Comparison of ENCODE assay signal across 21 cellular contexts in genomic region chr16:56408379-56409098, GRCh38. TPM values are rescaled to one million over a fixed set of nuclear protein-coding genes. Genes with fewer than 3 reads are reported as not detected.
DNase-seq lines count a peak whose midpoint lies in the region; ATAC-seq and TF ChIP-seq lines count a peak whose summit lies in the region.
"Had no signal": no experiment of that assay in that cellular context is flagged by ENCODE, and none has a peak within 500 bp of the region (broad histone marks: within the 10 kb centered on the region; RNA-seq: fewer than 3 reads in every experiment).

No MANE protein-coding gene starts in this region.

- H3K27me3 Mint-ChIP-seq in activated CD4-positive, alpha-beta T cell treated with anti-CD3 and anti-CD28 coated beads for 36 hours: no peaks in the 10 kb centered on the region
- H3K27me3 Mint-ChIP-seq in type B pancreatic cell: no peaks in the 10 kb centered on the region
- H3K27me3 Mint-ChIP-seq: activated CD4-positive, alpha-beta memory T cell treated with anti-CD3 and anti-CD28 coated beads, Interleukin-2, amount 10 ng/mL, durations not matched to agents 7 days and 5 days; activated naive CD8-positive, alpha-beta T cell; activated T-cell treated with anti-CD3 and anti-CD28 coated beads, Interleukin-2, amount 50 U/mL, for 24 hours had no signal

- no peak for TF ChIP-seq POLR2A in GM18505 (IDR thresholded peaks at IDR 0.05; ENCODE audit: borderline replicate concordance, extremely low read depth, insufficient read depth, insufficient read length)

- no peak for ATAC-seq in activated CD4-positive, alpha-beta T cell treated with anti-CD3 and anti-CD28 coated beads for 36 hours
- ATAC-seq in mucosa of descending colon: peak; percentile 99
- ATAC-seq in GM18505 (IDR thresholded peaks at IDR 0.05; ENCODE audit: unreplicated experiment): no peak
- ATAC-seq: sciatic nerve; stimulated activated naive CD8-positive, alpha-beta T cell treated with anti-CD3 and anti-CD28 coated beads, Interleukin-15, Interleukin-2, amounts not matched to agents 100 U/mL and 50 U/mL, for 24 hours had no signal

- no peak overlapping the region for H3K4me3 ChIP-seq in colonic mucosa
- H3K4me3 ChIP-seq in mucosa of descending colon: no peak overlapping the region
- H3K4me3 ChIP-seq: coronary artery had no signal

- no peaks in the 10 kb centered on the region for H3K9me3 ChIP-seq in colonic mucosa
- no peaks in the 10 kb centered on the region for H3K9me3 ChIP-seq in mucosa of descending colon

- no peaks in the 10 kb centered on the region for H3K9me3 Mint-ChIP-seq in activated CD4-positive, alpha-beta T cell treated with anti-CD3 and anti-CD28 coated beads for 36 hours (ENCODE audit: low read depth)
- H3K9me3 Mint-ChIP-seq in type B pancreatic cell: no peaks in the 10 kb centered on the region
- H3K9me3 Mint-ChIP-seq: activated CD4-positive, alpha-beta memory T cell treated with anti-CD3 and anti-CD28 coated beads, Interleukin-2, amount 10 ng/mL, durations not matched to agents 7 days and 5 days; activated T-cell treated with anti-CD3 and anti-CD28 coated beads, Interleukin-2, amount 50 U/mL, for 24 hours had no signal

- CTCF ChIA-PET in activated CD4-positive, alpha-beta T cell treated with anti-CD3 and anti-CD28 coated beads for 36 hours (lab: Charles Lee): interaction anchor here (1.4 kb wide), 1 partner anchor 13 kb away, joined by 6 read pairs; no protein-coding TSS in a partner anchor

- DNase-seq in activated CD4-positive, alpha-beta T cell treated with anti-CD3 and anti-CD28 coated beads for 36 hours: no peak
- DNase-seq in activated CD4-positive, alpha-beta T cell treated with anti-CD3 and anti-CD28 coated beads for 4 hours: no peak
- DNase-seq in colonic mucosa (peak; percentile 36), mucosa of descending colon (peak in 1 of 3 donors; percentile 51), type B pancreatic cell (ENCODE audit: extremely low spot score, unreplicated experiment) (no peak), posterior vena cava (ENCODE audit: low spot score) (no peak), epidermal melanocyte (ENCODE audit: insufficient read length, low spot score) (no peak)
- DNase-seq: activated CD4-positive, alpha-beta memory T cell treated with anti-CD3 and anti-CD28 coated beads, Interleukin-2, amount 10 ng/mL, durations not matched to agents 7 days and 5 days; activated T-cell treated with anti-CD3 and anti-CD28 coated beads, Interleukin-2, amount 50 U/mL, for 24 hours; H7; left cardiac atrium; NCI-H1417; NCI-H526 treated with DMSO at 0.1 percent for 48 hours; nucleus accumbens; SIG-M5; stimulated activated naive CD8-positive, alpha-beta T cell treated with anti-CD3 and anti-CD28 coated beads, Interleukin-15, Interleukin-2, amounts not matched to agents 100 U/mL and 50 U/mL, for 24 hours; T-helper 1 cell had no signal

- peaks cover 8% of the 10 kb centered on the region for H3K4me1 Mint-ChIP-seq in activated CD4-positive, alpha-beta T cell treated with anti-CD3 and anti-CD28 coated beads for 36 hours
- no peaks in the 10 kb centered on the region for H3K4me1 Mint-ChIP-seq in type B pancreatic cell (ENCODE audit: unreplicated experiment)

- intact Hi-C loops in activated CD4-positive, alpha-beta T cell treated with anti-CD3 and anti-CD28 coated beads for 36 hours (cut with DNase I, micrococcal nuclease): no loop called here
- intact Hi-C loops in colonic mucosa (cut with DNase I) (no loop called here), mucosa of descending colon (cut with DNase I, micrococcal nuclease) (no loop called here), posterior vena cava (cut with DNase I) (no loop called here)

- peaks cover 42% of the 10 kb centered on the region for H3K36me3 Mint-ChIP-seq in activated CD4-positive, alpha-beta T cell treated with anti-CD3 and anti-CD28 coated beads for 36 hours (ENCODE audit: low read depth)
- peaks cover 35% of the 10 kb centered on the region for H3K36me3 Mint-ChIP-seq in type B pancreatic cell

- TF ChIP-seq CTCF in colonic mucosa (IDR thresholded peaks at IDR 0.05) (no peak), mucosa of descending colon (IDR thresholded peaks at IDR 0.05) (no peak), type B pancreatic cell (conservative IDR thresholded peaks at IDR 0.05) (no peak)

- POLR2A ChIA-PET in activated CD4-positive, alpha-beta T cell treated with anti-CD3 and anti-CD28 coated beads for 36 hours (lab: Charles Lee): no interaction called here

- H3K36me3 ChIP-seq in colonic mucosa: no peaks in the 10 kb centered on the region
- no peaks in the 10 kb centered on the region for H3K36me3 ChIP-seq in mucosa of descending colon (ENCODE audit: low read depth)

- no peaks in the 10 kb centered on the region for H3K4me1 ChIP-seq in colonic mucosa
- peaks cover 12% of the 10 kb centered on the region for H3K4me1 ChIP-seq in mucosa of descending colon (ENCODE audit: low read depth)

- H3K27ac ChIP-seq in colonic mucosa: peak overlapping the region; percentile 72
- H3K27ac ChIP-seq: coronary artery had no signal

- H3K27ac Mint-ChIP-seq in activated CD4-positive, alpha-beta T cell treated with anti-CD3 and anti-CD28 coated beads for 36 hours: peak overlapping the region; percentile 29
- peak overlapping the region; percentile 61 for H3K27ac Mint-ChIP-seq in type B pancreatic cell
- H3K27ac Mint-ChIP-seq: activated CD4-positive, alpha-beta memory T cell treated with anti-CD3 and anti-CD28 coated beads, Interleukin-2, amount 10 ng/mL, durations not matched to agents 7 days and 5 days; activated naive CD8-positive, alpha-beta T cell; activated T-cell treated with anti-CD3 and anti-CD28 coated beads, Interleukin-2, amount 50 U/mL, for 24 hours had no signal

- peak overlapping the region in 1 of 2 donors; percentile 8 for H3K9ac ChIP-seq in colonic mucosa (ENCODE audit: low read depth in 2 of 2, low read length in 2 of 2)

- no peaks in the 10 kb centered on the region for H3K27me3 ChIP-seq in colonic mucosa

- H3K4me3 Mint-ChIP-seq in activated CD4-positive, alpha-beta T cell treated with anti-CD3 and anti-CD28 coated beads for 36 hours: no peak overlapping the region
- H3K4me3 Mint-ChIP-seq in type B pancreatic cell: no peak overlapping the region
- H3K4me3 Mint-ChIP-seq: activated CD4-positive, alpha-beta memory T cell treated with anti-CD3 and anti-CD28 coated beads, Interleukin-2, amount 10 ng/mL, durations not matched to agents 7 days and 5 days; activated naive CD8-positive, alpha-beta T cell; activated T-cell treated with anti-CD3 and anti-CD28 coated beads, Interleukin-2, amount 50 U/mL, for 24 hours had no signal

RNA-seq across cellular contexts. Expression of gene AMFR, which starts 16.8 kb away (rescaled TPM):
- 10 to 100 TPM; 34.0 to 48.0 TPM for total RNA-seq in activated CD4-positive, alpha-beta T cell treated with anti-CD3 and anti-CD28 coated beads for 36 hours
- total RNA-seq in colonic mucosa (10 to 100 TPM; 68.7 to 92.4 TPM), mucosa of descending colon (100 to 1,000 TPM in 2 of 3 donors, 10 to 100 TPM in 1; 83.3 to 116 (median 102) TPM), type B pancreatic cell (ENCODE audit: low replicate concordance) (65.4 and 86.4 TPM in 2 replicates), posterior vena cava (100 to 1,000 TPM; 102 to 116 TPM)

RNA-seq across cellular contexts. Expression of gene NUDT21, which starts 42.6 kb away (rescaled TPM):
- 100 to 1,000 TPM; 333 to 349 TPM for total RNA-seq in activated CD4-positive, alpha-beta T cell treated with anti-CD3 and anti-CD28 coated beads for 36 hours
- total RNA-seq in colonic mucosa: 100 to 1,000 TPM in 1 of 2 donors, 10 to 100 TPM in 1; 92.4 to 135 TPM
- 10 to 100 TPM; 64.4 to 94.2 (median 74.9) TPM for total RNA-seq in mucosa of descending colon
- total RNA-seq in type B pancreatic cell (ENCODE audit: low replicate concordance): 139 and 148 TPM in 2 replicates
- total RNA-seq in posterior vena cava: 10 to 100 TPM; 75.5 to 76.3 TPM

RNA-seq across cellular contexts. Expression of gene OGFOD1, which starts 42.8 kb away (rescaled TPM):
- 10 to 100 TPM; 56.2 to 64.1 TPM for total RNA-seq in activated CD4-positive, alpha-beta T cell treated with anti-CD3 and anti-CD28 coated beads for 36 hours
- total RNA-seq in colonic mucosa (10 to 100 TPM; 20.3 to 33.0 TPM), mucosa of descending colon (10 to 100 TPM; 17.4 to 27.8 (median 23.6) TPM), type B pancreatic cell (ENCODE audit: low replicate concordance) (45.9 and 52.2 TPM in 2 replicates), posterior vena cava (10 to 100 TPM; 33.8 to 35.2 TPM)
